ENCODE assay signal across 24 cellular contexts in genomic region chrX:139287155-139287924, GRCh38.
A peak's percentile ranks its signal among the peaks of the same experiment; 100 is the strongest.
DNase-seq lines count a peak whose midpoint lies in the region; ATAC-seq and TF ChIP-seq lines count a peak whose summit lies in the region.
"Had no signal": no experiment of that assay in that cellular context is flagged by ENCODE, and none has a peak within 500 bp of the region (broad histone marks: within the 10 kb centered on the region; RNA-seq: fewer than 3 reads in every experiment).

No MANE protein-coding gene starts in this region.

- ATAC-seq in HG03439 (IDR thresholded peaks at IDR 0.05; ENCODE audit: unreplicated experiment): no peak
- ATAC-seq: CD8-positive, alpha-beta T cell; SK-N-SH treated with all-trans-retinoic acid at 6 μM for 48 hours had no signal

- TF ChIP-seq CTCF in 22Rv1 (IDR thresholded peaks at IDR 0.05) (no peak), hepatocyte (IDR thresholded peaks at IDR 0.05; ENCODE audit: poor library complexity) (no peak)

- H3K9me3 ChIP-seq in hepatocyte (ENCODE audit: low read depth): no peaks in the 10 kb centered on the region

- peak; percentile 1 for DNase-seq in SK-N-DZ (ENCODE audit: low spot score)
- DNase-seq in hepatocyte (ENCODE audit: low spot score): peak; percentile 6
- peak; percentile 31 for DNase-seq in mucosa of gallbladder (ENCODE audit: low spot score)
- no peak for DNase-seq in stimulated activated CD4-positive, alpha-beta T cell treated with anti-CD3 and anti-CD28 coated beads, Interleukin-15, amount 100 ng/mL, for 24 hours
- no peak for DNase-seq in anterior cingulate cortex (lab: John Stamatoyannopoulos, UW)
- DNase-seq in NCI-H187 treated with DMSO at 0.1 percent for 48 hours (lab: John Stamatoyannopoulos, UW): no peak
- DNase-seq: AML-193; C1 segment of cervical spinal cord; CD8-positive, alpha-beta T cell; GM23248; H9; HFFc6; Karpas-422; MV-4-11; NCI-H1105 treated with DMSO at 0.1 percent for 48 hours; NCI-H1694 treated with DMSO at 0.1 percent for 48 hours; NCI-H226; NCI-H510A treated with DMSO at 0.1 percent for 48 hours; NCI-H748 treated with DMSO at 0.1 percent for 48 hours; SHP77 treated with DMSO at 0.1 percent for 48 hours had no signal

- no peaks in the 10 kb centered on the region for H4K20me1 ChIP-seq in hepatocyte (ENCODE audit: insufficient read depth, poor library complexity, severe bottlenecking)

- H3K4me1 ChIP-seq in hepatocyte (ENCODE audit: insufficient read depth): no peaks in the 10 kb centered on the region

- H3K36me3 ChIP-seq in hepatocyte (replicated peaks; ENCODE audit: insufficient read depth, low read depth): no peaks in the 10 kb centered on the region

- 78% methylated on average over 2 of the region's 2 CpGs for WGBS in hepatocyte (ENCODE audit: low lambda C conversion rate, missing lambda C conversion rate)

- no peak overlapping the region for H2AFZ ChIP-seq in hepatocyte
- H2AFZ ChIP-seq: GM23248 had no signal

- no peaks in the 10 kb centered on the region for H3K27me3 ChIP-seq in hepatocyte

- H3K79me2 ChIP-seq in hepatocyte: no peaks in the 10 kb centered on the region

- no peak overlapping the region for H3K4me2 ChIP-seq in hepatocyte

- peak overlapping the region; percentile 85 for H3K27ac ChIP-seq in 22Rv1
- H3K27ac ChIP-seq in hepatocyte: peak overlapping the region; percentile 3
- H3K27ac ChIP-seq: GM23248, RWPE1 had no signal

- no peaks in the 10 kb centered on the region for H3K9me2 ChIP-seq in hepatocyte (replicated peaks; ENCODE audit: insufficient read depth)

- H3K4me3 ChIP-seq in hepatocyte: no peak overlapping the region
- H3K4me3 ChIP-seq: GM23248 had no signal

Comparison
In these comparisons a context has a peak if more than half of its experiments do, and no peak if none do; other contexts are left out.
1. DNase-seq: peak in SK-N-DZ (single experiment), hepatocyte (single experiment) and mucosa of gallbladder (single experiment); none in stimulated activated CD4-positive, alpha-beta T cell treated with anti-CD3 and anti-CD28 coated beads, Interleukin-15, amount 100 ng/mL, for 24 hours (single experiment), anterior cingulate cortex (0 of 58) and NCI-H187 treated with DMSO at 0.1 percent for 48 hours (single experiment).